Comparison of ENCODE assay signal across 17 cellular contexts in genomic region chr17:59505610-59506276, GRCh38. TPM values are rescaled to one million over a fixed set of nuclear protein-coding genes. Genes with fewer than 3 reads are reported as not detected.
A peak's percentile ranks its signal among the peaks of the same experiment; 100 is the strongest.
DNase-seq lines count a peak whose midpoint lies in the region; ATAC-seq, FAIRE-seq and TF ChIP-seq lines count a peak whose summit lies in the region.
"Had no signal": no experiment of that assay in that cellular context is flagged by ENCODE, and none has a peak within 500 bp of the region (broad histone marks: within the 10 kb centered on the region; RNA-seq: fewer than 3 reads in every experiment).

No MANE protein-coding gene starts in this region.

- TF ChIP-seq CTCF in bronchial epithelial cell (IDR thresholded peaks at IDR 0.05; ENCODE audit: insufficient read depth, low read length, severe bottlenecking): no peak
- TF ChIP-seq CTCF in kidney epithelial cell (IDR thresholded peaks at IDR 0.05; ENCODE audit: insufficient read depth, low read length, poor library complexity, severe bottlenecking): no peak
- TF ChIP-seq CTCF in colonic mucosa (IDR thresholded peaks at IDR 0.05): no peak
- no peak for TF ChIP-seq CTCF in mesothelial cell of epicardium (IDR thresholded peaks at IDR 0.05; ENCODE audit: unreplicated experiment)
- no peak for TF ChIP-seq CTCF in CD4-positive, alpha-beta T cell (IDR thresholded peaks at IDR 0.05)

- no peak overlapping the region for H3K4me3 ChIP-seq in bronchial epithelial cell (ENCODE audit: low read depth, low read length)
- no peak overlapping the region for H3K4me3 ChIP-seq in kidney epithelial cell (ENCODE audit: low read depth, low read length)
- H3K4me3 ChIP-seq in colonic mucosa: no peak overlapping the region
- H3K4me3 ChIP-seq: A549 had no signal

- H3K9me3 ChIP-seq in colonic mucosa: no peaks in the 10 kb centered on the region
- no peaks in the 10 kb centered on the region for H3K9me3 ChIP-seq in CD4-positive, alpha-beta T cell (ENCODE audit: control insufficient read depth, low read length)
- H3K9me3 ChIP-seq: A549 had no signal

- no peaks in the 10 kb centered on the region for H3K27me3 Mint-ChIP-seq in mesothelial cell of epicardium (ENCODE audit: low read depth)
- H3K27me3 Mint-ChIP-seq in CD4-positive, alpha-beta T cell: peaks cover 7% of the 10 kb centered on the region
- H3K27me3 Mint-ChIP-seq: stimulated activated naive CD8-positive, alpha-beta T cell treated with anti-CD3 and anti-CD28 coated beads, Interleukin-15, amount 100 ng/mL, for 72 hours had no signal

- H3K4me1 Mint-ChIP-seq in mesothelial cell of epicardium: peaks cover 8% of the 10 kb centered on the region
- no peaks in the 10 kb centered on the region for H3K4me1 Mint-ChIP-seq in CD4-positive, alpha-beta T cell (ENCODE audit: low read depth)
- H3K4me1 Mint-ChIP-seq: activated naive CD4-positive, alpha-beta T cell treated with anti-CD3 and anti-CD28 coated beads, Interleukin-2, amount 10 ng/mL, durations not matched to agents 7 days and 5 days; CD8-positive, alpha-beta memory T cell; stimulated activated naive CD8-positive, alpha-beta T cell treated with anti-CD3 and anti-CD28 coated beads, Interleukin-15, amount 100 ng/mL, for 72 hours had no signal

- no peak overlapping the region for H3K4me3 Mint-ChIP-seq in mesothelial cell of epicardium
- H3K4me3 Mint-ChIP-seq in CD4-positive, alpha-beta T cell: no peak overlapping the region
- H3K4me3 Mint-ChIP-seq: activated naive CD4-positive, alpha-beta T cell treated with anti-CD3 and anti-CD28 coated beads, Interleukin-2, amount 10 ng/mL, durations not matched to agents 7 days and 5 days; CD8-positive, alpha-beta memory T cell; stimulated activated naive CD8-positive, alpha-beta T cell treated with anti-CD3 and anti-CD28 coated beads, Interleukin-15, amount 100 ng/mL, for 72 hours had no signal

- H3K27ac Mint-ChIP-seq in mesothelial cell of epicardium: no peak overlapping the region
- H3K27ac Mint-ChIP-seq in CD4-positive, alpha-beta T cell: no peak overlapping the region
- H3K27ac Mint-ChIP-seq: activated naive CD4-positive, alpha-beta T cell treated with anti-CD3 and anti-CD28 coated beads, Interleukin-2, amount 10 ng/mL, durations not matched to agents 7 days and 5 days; CD8-positive, alpha-beta memory T cell; stimulated activated naive CD8-positive, alpha-beta T cell treated with anti-CD3 and anti-CD28 coated beads, Interleukin-15, amount 100 ng/mL, for 72 hours had no signal

- no peak for FAIRE-seq in bronchial epithelial cell (lab: Jason Lieb, UNC)

- H3K4me1 ChIP-seq in colonic mucosa: no peaks in the 10 kb centered on the region
- H3K4me1 ChIP-seq: A549 had no signal

- no peaks in the 10 kb centered on the region for H3K9me3 Mint-ChIP-seq in mesothelial cell of epicardium
- H3K9me3 Mint-ChIP-seq in CD4-positive, alpha-beta T cell: no peaks in the 10 kb centered on the region
- H3K9me3 Mint-ChIP-seq: activated naive CD4-positive, alpha-beta T cell treated with anti-CD3 and anti-CD28 coated beads, Interleukin-2, amount 10 ng/mL, durations not matched to agents 7 days and 5 days; CD8-positive, alpha-beta memory T cell; stimulated activated naive CD8-positive, alpha-beta T cell treated with anti-CD3 and anti-CD28 coated beads, Interleukin-15, amount 100 ng/mL, for 72 hours had no signal

- intact Hi-C loops in colonic mucosa (cut with DNase I): no loop called here
- intact Hi-C loops in CD4-positive, alpha-beta T cell (cut with DNase I, micrococcal nuclease): no loop called here

- no peak for ATAC-seq in CD4-positive, alpha-beta T cell (ENCODE audit: poor library complexity)
- ATAC-seq: A549; Panc1; stimulated activated naive CD8-positive, alpha-beta T cell treated with anti-CD3 and anti-CD28 coated beads, Interleukin-15, amount 100 ng/mL, for 72 hours had no signal

- H3K27ac ChIP-seq in colonic mucosa: no peak overlapping the region
- no peak overlapping the region for H3K27ac ChIP-seq in CD4-positive, alpha-beta T cell (ENCODE audit: low read depth, low read length)
- H3K27ac ChIP-seq: A549 had no signal

- no peaks in the 10 kb centered on the region for H3K36me3 Mint-ChIP-seq in mesothelial cell of epicardium
- no peaks in the 10 kb centered on the region for H3K36me3 Mint-ChIP-seq in CD4-positive, alpha-beta T cell (ENCODE audit: low read depth)
- H3K36me3 Mint-ChIP-seq: activated naive CD4-positive, alpha-beta T cell treated with anti-CD3 and anti-CD28 coated beads, Interleukin-2, amount 10 ng/mL, durations not matched to agents 7 days and 5 days; CD8-positive, alpha-beta memory T cell had no signal

- H3K36me3 ChIP-seq in bronchial epithelial cell (ENCODE audit: control insufficient read depth, insufficient read depth, low read length) (no peaks in the 10 kb centered on the region), kidney epithelial cell (ENCODE audit: control insufficient read depth, insufficient read depth, low read length) (no peaks in the 10 kb centered on the region), colonic mucosa (no peaks in the 10 kb centered on the region)

- no peak overlapping the region for H3K9ac ChIP-seq in colonic mucosa (ENCODE audit: low read depth in 2 of 2, low read length in 2 of 2)

- CTCF ChIA-PET in CD4-positive, alpha-beta T cell (lab: Charles Lee): no interaction called here

- DNase-seq in activated CD8-positive, alpha-beta memory T cell treated with anti-CD3 and anti-CD28 coated beads, Interleukin-2, amount 50 U/mL, for 48 hours: peak; percentile 6
- no peak for DNase-seq in activated CD8-positive, alpha-beta memory T cell treated with anti-CD3 and anti-CD28 coated beads, Interleukin-2, amount 50 U/mL, for 4 hours
- DNase-seq in bronchial epithelial cell (ENCODE audit: low read depth) (peak; percentile 65), kidney epithelial cell (ENCODE audit: low read depth) (peak; percentile 21), HCEC 1CT (no peak), colonic mucosa (no peak), mesothelial cell of epicardium (ENCODE audit: low spot score in 2 of 2, unreplicated experiment in 2 of 2) (no peak)
- DNase-seq in CD4-positive, alpha-beta T cell: no peak
- DNase-seq: activated naive CD4-positive, alpha-beta T cell treated with anti-CD3 and anti-CD28 coated beads, Interleukin-2, amount 10 ng/mL, durations not matched to agents 7 days and 5 days; CD8-positive, alpha-beta memory T cell; central memory CD4-positive, alpha-beta T cell; NCI-H187 treated with DMSO at 0.1 percent for 48 hours; NCI-H526 treated with DMSO at 0.1 percent for 48 hours; stimulated activated naive CD8-positive, alpha-beta T cell treated with anti-CD3 and anti-CD28 coated beads, Interleukin-15, amount 100 ng/mL, for 72 hours; SW 1271 had no signal

- H3K27me3 ChIP-seq in bronchial epithelial cell (ENCODE audit: control insufficient read depth, insufficient read depth, low read length) (no peaks in the 10 kb centered on the region), kidney epithelial cell (ENCODE audit: control insufficient read depth, insufficient read depth, low read length) (peaks cover 2% of the 10 kb centered on the region), colonic mucosa (no peaks in the 10 kb centered on the region)
- H3K27me3 ChIP-seq in CD4-positive, alpha-beta T cell (ENCODE audit: control insufficient read depth, insufficient read depth, low read length): peaks cover 3% of the 10 kb centered on the region

- POLR2A ChIA-PET in CD4-positive, alpha-beta T cell (lab: Charles Lee): interaction anchor here (0.9 kb wide), 1 partner anchor 13 kb away, joined by 3 read pairs; no protein-coding TSS in a partner anchor

RNA-seq across cellular contexts. Expression of gene DHX40, which starts 59.7 kb away (rescaled TPM):
- total RNA-seq in bronchial epithelial cell (29.3 and 37.6 TPM in 2 replicates), kidney epithelial cell (40.8 and 42.9 TPM in 2 replicates), colonic mucosa (10 to 100 TPM; 15.2 to 22.7 TPM), mesothelial cell of epicardium (50.3 to 51.7 TPM (median 51.4 TPM) in 3 replicates)
- total RNA-seq in CD4-positive, alpha-beta T cell: 10 to 100 TPM; 62.6 to 65.6 TPM

Comparison
In these comparisons a context has a peak if more than half of its experiments do, and no peak if none do; other contexts are left out.
1. DNase-seq: peak in activated CD8-positive, alpha-beta memory T cell treated with anti-CD3 and anti-CD28 coated beads, Interleukin-2, amount 50 U/mL, for 48 hours (single experiment), bronchial epithelial cell (single experiment) and kidney epithelial cell (single experiment); none in activated CD8-positive, alpha-beta memory T cell treated with anti-CD3 and anti-CD28 coated beads, Interleukin-2, amount 50 U/mL, for 4 hours (single experiment), HCEC 1CT (single experiment), colonic mucosa (single experiment), mesothelial cell of epicardium (0 of 2) and CD4-positive, alpha-beta T cell (0 of 10).